Comparison of ENCODE assay signal across 8 cellular contexts in genomic region chr1:171817511-171818265, GRCh38. TPM values are rescaled to one million over a fixed set of nuclear protein-coding genes. Genes with fewer than 3 reads are reported as not detected.
A peak's percentile ranks its signal among the peaks of the same experiment; 100 is the strongest.
DNase-seq lines count a peak whose midpoint lies in the region; ATAC-seq, FAIRE-seq and TF ChIP-seq lines count a peak whose summit lies in the region.

No MANE protein-coding gene starts in this region.

- no peak overlapping the region for H3K4me3 Mint-ChIP-seq in activated CD4-positive, alpha-beta memory T cell treated with anti-CD3 and anti-CD28 coated beads for 36 hours

- peaks cover 6% of the 10 kb centered on the region; the same call in 1 of the 2 replicates for H3K27me3 ChIP-seq in ACC112 (ENCODE audit: insufficient read depth, low read length)

- H3K27me3 Mint-ChIP-seq in activated CD4-positive, alpha-beta memory T cell treated with anti-CD3 and anti-CD28 coated beads for 36 hours: no peaks in the 10 kb centered on the region

- no peaks in the 10 kb centered on the region for H3K9me3 Mint-ChIP-seq in activated CD4-positive, alpha-beta memory T cell treated with anti-CD3 and anti-CD28 coated beads for 36 hours

- intact Hi-C loops in activated CD4-positive, alpha-beta memory T cell treated with anti-CD3 and anti-CD28 coated beads for 36 hours (cut with micrococcal nuclease): loop anchor here (1.0 to 2.0 kb wide), 3 partner anchors 17 to 67 kb away; partner anchors contain the start of gene DNM3

- H3K4me1 ChIP-seq in ACC112 (ENCODE audit: control insufficient read depth, insufficient read depth, low read length, unreplicated experiment): peaks cover 16% of the 10 kb centered on the region

- no peaks in the 10 kb centered on the region for H3K36me3 ChIP-seq in ACC112 (ENCODE audit: insufficient read depth, low read length)

- DNase-seq in HT1080 (ENCODE audit: low read depth) (peak; percentile 86), foreskin melanocyte (peak; percentile 80), GM19239 (ENCODE audit: insufficient read length, low spot score) (no peak), HEK293T (ENCODE audit: extremely low spot score) (no peak)
- DNase-seq in activated CD4-positive, alpha-beta memory T cell treated with anti-CD3 and anti-CD28 coated beads for 36 hours: peak; percentile 70
- DNase-seq in stimulated activated naive CD8-positive, alpha-beta T cell treated with anti-CD3 and anti-CD28 coated beads, Interleukin-15, Interleukin-2, amounts not matched to agents 100 U/mL and 50 U/mL, for 24 hours: peak; percentile 34

- peaks cover 15% of the 10 kb centered on the region for H3K4me1 Mint-ChIP-seq in activated CD4-positive, alpha-beta memory T cell treated with anti-CD3 and anti-CD28 coated beads for 36 hours (ENCODE audit: low read depth)

- H3K27ac Mint-ChIP-seq in activated CD4-positive, alpha-beta memory T cell treated with anti-CD3 and anti-CD28 coated beads for 36 hours: peak overlapping the region; percentile 61

- POLR2A ChIA-PET in activated CD4-positive, alpha-beta memory T cell treated with anti-CD3 and anti-CD28 coated beads for 36 hours (lab: Charles Lee): interaction anchor here (0.8 kb wide), 1 partner anchor 24 kb away, joined by 3 read pairs; the partner anchor contains the start of gene DNM3
- POLR2A ChIA-PET in HEK293T (lab: Yijun Ruan, JAX): interaction anchor here (1.5 kb wide), 1 partner anchor 36 kb away, joined by 4 read pairs; the partner anchor contains the start of gene METTL13

- H3K36me3 Mint-ChIP-seq in activated CD4-positive, alpha-beta memory T cell treated with anti-CD3 and anti-CD28 coated beads for 36 hours: no peaks in the 10 kb centered on the region

- FAIRE-seq in GM19239 (lab: Jason Lieb, UNC): no peak

- CTCF ChIA-PET in activated CD4-positive, alpha-beta memory T cell treated with anti-CD3 and anti-CD28 coated beads for 36 hours (lab: Charles Lee): interaction anchor here (1.1 to 1.9 kb wide), 3 partner anchors 16 to 235 kb away, joined by 4 to 10 read pairs (median 5); no protein-coding TSS in a partner anchor
- CTCF ChIA-PET in HEK293T (lab: Yijun Ruan, JAX): interaction anchor here (1.0 kb wide), 1 partner anchor 17 kb away, joined by 3 read pairs; no protein-coding TSS in a partner anchor

- H3K27ac ChIP-seq in ACC112 (ENCODE audit: low read depth, low read length): peak overlapping the region; percentile 20; the same call in 1 of the 2 replicates

- H3K79me2 ChIP-seq in ACC112 (ENCODE audit: control insufficient read depth, insufficient read depth, low read length, unreplicated experiment): no peaks in the 10 kb centered on the region

- ATAC-seq in GM18907 (IDR thresholded peaks at IDR 0.05; ENCODE audit: unreplicated experiment): peak; percentile 57
- peak; percentile 96 for ATAC-seq in stimulated activated naive CD8-positive, alpha-beta T cell treated with anti-CD3 and anti-CD28 coated beads, Interleukin-15, Interleukin-2, amounts not matched to agents 100 U/mL and 50 U/mL, for 24 hours

- H2AFZ ChIP-seq in ACC112 (ENCODE audit: low read length, unreplicated experiment): no peak overlapping the region

- peak overlapping the region; percentile 22; the same call in 1 of the 2 replicates for H3K4me3 ChIP-seq in ACC112 (ENCODE audit: low read depth, low read length)

TF ChIP-seq in HEK293T, 16 proteins besides CTCF, POLR2A, EP300 and RAD21:
- no peak for TF ChIP-seq ARNT (IDR thresholded peaks at IDR 0.05)
- TF ChIP-seq NFRKB (IDR thresholded peaks at IDR 0.05): no peak
- no peak for TF ChIP-seq FOXA1 (IDR thresholded peaks at IDR 0.05)
- no peak for TF ChIP-seq CTBP1 (IDR thresholded peaks at IDR 0.05; ENCODE audit: borderline replicate concordance)
- no peak for TF ChIP-seq TARDBP (IDR thresholded peaks at IDR 0.05)
- TF ChIP-seq SUZ12 (IDR thresholded peaks at IDR 0.05): no peak
- no peak for TF ChIP-seq FOXK2 (IDR thresholded peaks at IDR 0.05)
- TF ChIP-seq ZNF384 (IDR thresholded peaks at IDR 0.05): no peak
- no peak for TF ChIP-seq BHLHE40 (IDR thresholded peaks at IDR 0.05; ENCODE audit: borderline replicate concordance)
- no peak for TF ChIP-seq ELF4 (IDR thresholded peaks at IDR 0.05)
- TF ChIP-seq SP1 (IDR thresholded peaks at IDR 0.05): no peak

RNA-seq across cellular contexts. Expression of gene DNM3, which starts 23.6 kb away (rescaled TPM):
- 1.6 and 1.8 TPM in 2 replicates for total RNA-seq in HT1080 (2014; rRNA removed; shearing (Covaris generic))
- polyA plus RNA-seq in HT1080 (2015; cell fraction: cytosol; rRNA removed): 0.80 and 0.84 TPM in 2 replicates
- 0.84 and 1.1 TPM in 2 replicates for polyA plus RNA-seq in HT1080 (2015; cell fraction: nucleus; rRNA removed)
- total RNA-seq in activated CD4-positive, alpha-beta memory T cell treated with anti-CD3 and anti-CD28 coated beads for 36 hours: 1 to 10 TPM in 1 of 2 experiments, under 1 TPM in 1; 0.93 to 1.2 TPM

RNA-seq across cellular contexts. Expression of gene METTL13, which starts 36.2 kb away (rescaled TPM):
- total RNA-seq in HT1080 (2014; rRNA removed; shearing (Covaris generic)): 64.8 and 87.6 TPM in 2 replicates
- 43.2 and 47.7 TPM in 2 replicates for polyA plus RNA-seq in HT1080 (2015; cell fraction: cytosol; rRNA removed)
- 56.2 and 67.7 TPM in 2 replicates for polyA plus RNA-seq in HT1080 (2015; cell fraction: nucleus; rRNA removed)
- 10 to 100 TPM; 45.6 to 49.8 TPM for total RNA-seq in activated CD4-positive, alpha-beta memory T cell treated with anti-CD3 and anti-CD28 coated beads for 36 hours

Comparison
In these comparisons a context has a peak if more than half of its experiments do, and no peak if none do; other contexts are left out.
1. DNase-seq: peak in HT1080 (single experiment), activated CD4-positive, alpha-beta memory T cell treated with anti-CD3 and anti-CD28 coated beads for 36 hours (single experiment), foreskin melanocyte (single experiment) and stimulated activated naive CD8-positive, alpha-beta T cell treated with anti-CD3 and anti-CD28 coated beads, Interleukin-15, Interleukin-2, amounts not matched to agents 100 U/mL and 50 U/mL, for 24 hours (single experiment); none in GM19239 (single experiment) and HEK293T (single experiment).